ENCODE assay signal across 8 cellular contexts in the genomic region with DNA sequence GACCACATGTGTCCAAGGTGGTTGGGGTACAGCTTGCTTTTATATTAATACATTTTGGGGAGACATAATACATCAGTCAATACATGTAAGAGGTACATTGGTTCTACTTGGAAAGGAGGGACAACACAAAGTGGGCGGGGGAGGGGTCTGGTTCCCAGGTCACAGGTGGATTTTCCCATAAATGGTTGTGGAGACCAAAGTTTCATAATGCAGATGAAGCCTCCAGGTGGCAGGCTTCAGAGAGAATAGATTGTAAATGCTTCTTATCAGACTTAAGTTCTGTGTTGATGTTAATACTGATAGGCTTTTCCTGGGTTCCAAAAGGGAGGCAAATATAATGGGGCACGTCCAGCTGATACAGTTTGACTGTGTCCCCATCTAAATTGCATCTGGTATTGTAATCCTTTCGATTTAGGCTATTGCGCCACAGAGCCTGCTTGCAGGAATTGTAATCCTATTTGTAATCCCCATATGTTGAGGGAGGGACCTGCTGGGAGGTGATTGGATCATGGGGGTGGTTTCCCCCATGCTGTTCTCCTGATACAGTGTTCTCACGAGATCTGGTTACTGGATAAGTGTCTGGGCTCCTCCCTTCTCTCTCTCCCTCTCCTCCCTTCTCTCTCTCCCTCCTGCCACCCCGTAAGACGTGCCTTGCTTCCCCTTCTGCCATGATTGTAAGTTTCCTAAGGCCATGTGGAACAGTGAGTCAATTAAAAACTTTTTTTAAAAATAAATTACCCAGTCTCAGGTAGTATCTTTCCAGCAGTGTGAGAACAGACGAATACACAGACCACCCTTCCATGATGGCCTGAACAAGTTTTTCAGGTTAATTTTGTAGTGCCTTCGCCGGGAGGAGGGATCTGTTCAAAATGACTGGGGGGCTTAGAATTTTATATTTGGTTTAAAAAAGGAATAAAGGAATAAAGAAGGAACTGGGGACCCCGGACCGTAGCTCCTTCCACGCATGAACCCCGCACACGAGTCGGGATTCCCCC. TPM values are rescaled to one million over a fixed set of nuclear protein-coding genes. Genes with fewer than 3 reads are reported as not detected.
DNase-seq lines count a peak whose midpoint lies in the region; ATAC-seq and TF ChIP-seq lines count a peak whose summit lies in the region.

No MANE protein-coding gene starts in this region.

- H3K27ac Mint-ChIP-seq in IgD-negative memory B cell (no peak overlapping the region), T-helper 17 cell (no peak overlapping the region)

- no peak overlapping the region for H3K27ac ChIP-seq in rectal smooth muscle tissue (ENCODE audit: low read depth, low read length)

- H3K4me1 Mint-ChIP-seq in IgD-negative memory B cell (peaks cover 6 to 12% (median 10%) of the 10 kb centered on the region in 3 donors), T-helper 17 cell (peaks cover 6% of the 10 kb centered on the region)

- peak overlapping the region; percentile 83 for H3K4me3 ChIP-seq in fibroblast of the aortic adventitia (ENCODE audit: low read depth, low read length)
- peak overlapping the region; percentile 73 for H3K4me3 ChIP-seq in rectal smooth muscle tissue (ENCODE audit: low read length)

- no peak for TF ChIP-seq CTCF in fibroblast of the aortic adventitia (IDR thresholded peaks at IDR 0.05; ENCODE audit: insufficient read depth, low read length)

- H3K4me3 Mint-ChIP-seq in IgD-negative memory B cell = peak overlapping the region; percentile 39 to 89 (median 70)
- H3K4me3 Mint-ChIP-seq in T-helper 17 cell = peak overlapping the region; percentile 95

- H3K27me3 ChIP-seq in rectal smooth muscle tissue (ENCODE audit: control insufficient read depth, insufficient read depth, low read length) = no peaks in the 10 kb centered on the region

- H3K4me1 ChIP-seq in rectal smooth muscle tissue (ENCODE audit: control insufficient read depth, insufficient read depth, low read length) = peaks cover 6% of the 10 kb centered on the region

- DNase-seq in DMS53 treated with DMSO at 0.1 percent for 48 hours (lab: John Stamatoyannopoulos, UW; ENCODE audit: unreplicated experiment) (peak; percentile 70), T-helper 17 cell (no peak), fibroblast of the aortic adventitia (ENCODE audit: low read depth) (peak; percentile 61), NCI-H1436 (lab: John Stamatoyannopoulos, UW) (no peak), T-helper 9 cell (no peak)
- DNase-seq in stimulated activated CD4-positive, alpha-beta T cell treated with anti-CD3 and anti-CD28 coated beads, Interleukin-4, amount 100 ng/mL, for 1 hour = no peak

- H3K27me3 Mint-ChIP-seq in IgD-negative memory B cell (peaks cover 34% of the 10 kb centered on the region), T-helper 17 cell (peaks cover 39% of the 10 kb centered on the region)

- H3K36me3 ChIP-seq in rectal smooth muscle tissue (ENCODE audit: control insufficient read depth, insufficient read depth, low read length) = no peaks in the 10 kb centered on the region

- H3K36me3 Mint-ChIP-seq in IgD-negative memory B cell (peaks cover 1% of the 10 kb centered on the region), T-helper 17 cell (ENCODE audit: low read depth) (no peaks in the 10 kb centered on the region)

- H3K9ac ChIP-seq in rectal smooth muscle tissue (ENCODE audit: low read length) = no peak overlapping the region

- H3K9me3 ChIP-seq in T-helper 17 cell (ENCODE audit: control insufficient read depth, low read length, poor library complexity, severe bottlenecking) = no peaks in the 10 kb centered on the region

- ATAC-seq in T-helper 17 cell = no peak

- H3K9me3 Mint-ChIP-seq in IgD-negative memory B cell = peaks cover 1 to 4% (median 3%) of the 10 kb centered on the region in 3 donors

RNA-seq across cellular contexts. Expression of a gene that starts 44.9 kb away (rescaled TPM):
- polyA plus RNA-seq in IgD-negative memory B cell = 2.5 TPM
- total RNA-seq in T-helper 17 cell = 1 to 10 TPM; 1.7 to 2.4 TPM
- total RNA-seq in fibroblast of the aortic adventitia (ENCODE audit: low replicate concordance) = 2.6 and 4.1 TPM in 2 replicates

Comparison
In these comparisons a context has a peak if more than half of its experiments do, and no peak if none do; other contexts are left out.
1. DNase-seq: peak in DMS53 treated with DMSO at 0.1 percent for 48 hours (single experiment) and fibroblast of the aortic adventitia (single experiment); none in T-helper 17 cell (0 of 3), stimulated activated CD4-positive, alpha-beta T cell treated with anti-CD3 and anti-CD28 coated beads, Interleukin-4, amount 100 ng/mL, for 1 hour (single experiment), NCI-H1436 (single experiment) and T-helper 9 cell (single experiment).